27 cellular contexts compared by ENCODE assay signal in genomic region chr1:182762536-182762935, GRCh38.
"Had no signal": no experiment of that assay in that cellular context is flagged by ENCODE, and none has a peak within 500 bp of the region (broad histone marks: within the 10 kb centered on the region; RNA-seq: fewer than 3 reads in every experiment).

No MANE protein-coding gene starts in this region.

- H3K4me1 Mint-ChIP-seq: activated naive CD4-positive, alpha-beta T cell treated with anti-CD3 and anti-CD28 coated beads, Interleukin-2, amount 50 U/mL, for 24 hours; activated T-helper 17 cell treated with anti-CD3 and anti-CD28 coated beads, Interleukin-2, amount 50 U/mL, for 72 hours had no signal

- DNase-seq: activated CD4-positive, alpha-beta T cell treated with anti-CD3 and anti-CD28 coated beads, Interleukin-2, amount 10 ng/mL, durations not matched to agents 24 days and 14 days; activated CD4-positive, alpha-beta T cell treated with anti-CD3 and anti-CD28 coated beads, Interleukin-2, amount 50 U/mL, for 4 hours; activated CD8-positive, alpha-beta T cell treated with anti-CD3 and anti-CD28 coated beads for 36 hours; activated gamma-delta T cell; activated naive CD4-positive, alpha-beta T cell treated with Interleukin-2 at 50 U/mL for 16 hours; activated naive CD8-positive, alpha-beta T cell treated with anti-CD3 and anti-CD28 coated beads, Interleukin-2, amount 10 ng/mL, durations not matched to agents 7 days and 5 days; activated T-cell treated with anti-CD3 and anti-CD28 coated beads, Interleukin-2, amount 50 U/mL, for 1 hour; activated T-cell treated with anti-CD3 and anti-CD28 coated beads, Interleukin-2, amount 50 U/mL, for 72 hours; MM.1S; MV-4-11; NCI-H1092; NCI-H1436 treated with DMSO at 0.1 percent for 48 hours; NCI-H1694 treated with DMSO at 0.1 percent for 48 hours; NCI-H2029; NCI-H345; NCI-H524 treated with DMSO at 0.1 percent for 48 hours; RPMI8226; SHP77 treated with DMSO at 0.1 percent for 48 hours had no signal

- H3K36me3 ChIP-seq: ascending aorta, breast epithelium, SJSA1 had no signal

- H3K27ac Mint-ChIP-seq: activated CD4-positive, alpha-beta T cell treated with anti-CD3 and anti-CD28 coated beads, Interleukin-2, amount 10 ng/mL, durations not matched to agents 24 days and 14 days; activated naive CD4-positive, alpha-beta T cell treated with anti-CD3 and anti-CD28 coated beads, Interleukin-2, amount 50 U/mL, for 24 hours; activated naive CD8-positive, alpha-beta T cell treated with anti-CD3 and anti-CD28 coated beads, Interleukin-2, amount 10 ng/mL, durations not matched to agents 7 days and 5 days; activated T-cell treated with anti-CD3 and anti-CD28 coated beads, Interleukin-2, amount 50 U/mL, for 72 hours; T-helper 1 cell treated with Interleukin-12 subunit alpha and Interleukin-12 subunit beta and Interleukin-4 antibody, amounts not matched to agents 30 μg/mL and 1 μg/mL, for 36 hours; T-helper 2 cell treated with Interferon-gamma antibody and Interleukin-4, amounts not matched to agents 5 μg/mL and 100 μg/mL, for 36 hours had no signal

- H3K27ac ChIP-seq: ascending aorta, breast epithelium, SJSA1 had no signal

- FAIRE-seq: TTC549 had no signal

- H3K9me3 Mint-ChIP-seq: activated naive CD4-positive, alpha-beta T cell treated with anti-CD3 and anti-CD28 coated beads, Interleukin-2, amount 50 U/mL, for 24 hours had no signal

- H3K4me3 Mint-ChIP-seq: activated CD4-positive, alpha-beta T cell treated with anti-CD3 and anti-CD28 coated beads, Interleukin-2, amount 10 ng/mL, durations not matched to agents 24 days and 14 days; activated CD8-positive, alpha-beta T cell treated with anti-CD3 and anti-CD28 coated beads for 36 hours; activated naive CD4-positive, alpha-beta T cell treated with anti-CD3 and anti-CD28 coated beads, Interleukin-2, amount 50 U/mL, for 24 hours; activated naive CD8-positive, alpha-beta T cell treated with anti-CD3 and anti-CD28 coated beads, Interleukin-2, amount 10 ng/mL, durations not matched to agents 7 days and 5 days; activated T-cell treated with anti-CD3 and anti-CD28 coated beads, Interleukin-2, amount 50 U/mL, for 72 hours; activated T-helper 17 cell treated with anti-CD3 and anti-CD28 coated beads, Interleukin-2, amount 50 U/mL, for 72 hours; T-helper 1 cell treated with Interleukin-12 subunit alpha and Interleukin-12 subunit beta and Interleukin-4 antibody, amounts not matched to agents 30 μg/mL and 1 μg/mL, for 36 hours; T-helper 2 cell treated with Interferon-gamma antibody and Interleukin-4, amounts not matched to agents 5 μg/mL and 100 μg/mL, for 36 hours had no signal

- H3K4me1 ChIP-seq: ascending aorta, breast epithelium, SJSA1 had no signal

- H3K27me3 Mint-ChIP-seq: activated naive CD4-positive, alpha-beta T cell treated with anti-CD3 and anti-CD28 coated beads, Interleukin-2, amount 50 U/mL, for 24 hours had no signal

- H3K27me3 ChIP-seq: ascending aorta, breast epithelium, SJSA1 had no signal

- H3K9me3 ChIP-seq: ascending aorta, breast epithelium, SJSA1, SK-N-SH had no signal

- H3K4me3 ChIP-seq: ascending aorta, breast epithelium, SJSA1 had no signal
